In the genomic region with DNA sequence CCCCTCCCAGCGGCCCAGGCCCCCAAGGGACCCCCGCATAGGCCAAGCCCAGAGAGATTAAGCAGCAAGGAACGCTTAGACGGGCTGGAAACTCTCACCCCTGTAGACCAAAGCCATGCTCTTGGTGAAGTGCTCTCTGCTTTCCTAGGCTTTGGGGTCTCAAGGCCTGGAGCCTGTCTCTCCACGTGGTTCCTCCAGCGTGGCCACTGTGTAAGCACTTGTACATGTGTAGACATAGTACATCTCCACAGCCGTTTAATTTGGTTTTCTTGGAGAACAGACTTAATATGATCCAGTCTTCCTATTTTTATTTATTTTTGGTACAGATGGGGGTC, we compare ENCODE assay signal across 8 cellular contexts. TPM values are rescaled to one million over a fixed set of nuclear protein-coding genes. Genes with fewer than 3 reads are reported as not detected.
DNase-seq lines count a peak whose midpoint lies in the region; ATAC-seq and TF ChIP-seq lines count a peak whose summit lies in the region.

No MANE protein-coding gene starts in this region.

- H3K36me3 ChIP-seq in MM.1S (replicated peaks; ENCODE audit: insufficient read depth, low read length) (no peaks in the 10 kb centered on the region), colonic mucosa (no peaks in the 10 kb centered on the region), neural cell (ENCODE audit: insufficient read depth, low read length) (no peaks in the 10 kb centered on the region)

- H3K9me2 ChIP-seq in MM.1S (replicated peaks; ENCODE audit: insufficient read depth, low read length) (no peaks in the 10 kb centered on the region), neural cell (ENCODE audit: insufficient read depth, low read length) (no peaks in the 10 kb centered on the region)

- H3K27ac ChIP-seq in MM.1S (ENCODE audit: low read length) = peak overlapping the region; percentile 56; the same call in 1 of the 2 replicates
- H3K27ac ChIP-seq in colonic mucosa = peak overlapping the region; percentile 86
- no peak overlapping the region for H3K27ac ChIP-seq in neural cell (ENCODE audit: low read length)

- H3K9me3 ChIP-seq in MM.1S (replicated peaks; ENCODE audit: insufficient read depth, low read length) (no peaks in the 10 kb centered on the region), colonic mucosa (no peaks in the 10 kb centered on the region), neural cell (ENCODE audit: low read length) (no peaks in the 10 kb centered on the region)

- no peak for TF ChIP-seq RAD21 in neural cell (conservative IDR thresholded peaks at IDR 0.05)

- H3K9ac ChIP-seq in MM.1S (ENCODE audit: low read length) (peak overlapping the region; percentile 84), colonic mucosa (ENCODE audit: low read depth in 2 of 2, low read length in 2 of 2) (peak overlapping the region; percentile 79 to 89), neural cell (ENCODE audit: low read length) (no peak overlapping the region)

- H4K20me1 ChIP-seq in MM.1S (ENCODE audit: insufficient read depth, low read length) (no peaks in the 10 kb centered on the region), neural cell (ENCODE audit: insufficient read depth) (no peaks in the 10 kb centered on the region)

- H2AFZ ChIP-seq in MM.1S (ENCODE audit: low read length) = peak overlapping the region; percentile 91
- no peak overlapping the region for H2AFZ ChIP-seq in neural cell (ENCODE audit: low read depth, low read length)

- H3K4me1 ChIP-seq in MM.1S (ENCODE audit: low read length) (peaks cover 14% of the 10 kb centered on the region), colonic mucosa (peaks cover 24% of the 10 kb centered on the region)

- H3K27me3 ChIP-seq in MM.1S (replicated peaks; ENCODE audit: insufficient read depth, low read length) (no peaks in the 10 kb centered on the region), colonic mucosa (no peaks in the 10 kb centered on the region), neural cell (ENCODE audit: insufficient read depth, low read depth, low read length) (no peaks in the 10 kb centered on the region)

- TF ChIP-seq CTCF in MM.1S (IDR thresholded peaks at IDR 0.05; ENCODE audit: low read length) (no peak), colonic mucosa (IDR thresholded peaks at IDR 0.05) (no peak), neural cell (IDR thresholded peaks at IDR 0.05; ENCODE audit: poor library complexity, severe bottlenecking) (no peak)

- H3F3A ChIP-seq in MM.1S (ENCODE audit: insufficient read depth, low read length) (no peaks in the 10 kb centered on the region), neural cell (ENCODE audit: insufficient read depth, low read length, poor library complexity, severe bottlenecking) (no peaks in the 10 kb centered on the region)

- intact Hi-C loops in colonic mucosa (cut with DNase I) = no loop called here

- H3K4me2 ChIP-seq in MM.1S (ENCODE audit: low read depth, low read length) = peak overlapping the region; percentile 100
- H3K4me2 ChIP-seq in neural cell (ENCODE audit: low read length) = no peak overlapping the region

- no peak for DNase-seq in MM.1S
- no peak for DNase-seq in colonic mucosa
- no peak for DNase-seq in NCI-H1436 (lab: John Stamatoyannopoulos, UW)
- no peak for DNase-seq in NCI-H446 (lab: John Stamatoyannopoulos, UW)
- no peak for DNase-seq in UCSD-AML1 (lab: John Stamatoyannopoulos, UW; ENCODE audit: unreplicated experiment)

- H3K4me3 ChIP-seq in MM.1S (ENCODE audit: low read length) = peak overlapping the region; percentile 87
- H3K4me3 ChIP-seq in colonic mucosa = peak overlapping the region; percentile 83
- H3K4me3 ChIP-seq in neural cell (ENCODE audit: low read length) = peak overlapping the region; percentile 61

- H3K79me2 ChIP-seq in MM.1S (ENCODE audit: low read length) (peaks cover 47% of the 10 kb centered on the region), neural cell (replicated peaks; ENCODE audit: insufficient read depth, low read length) (no peaks in the 10 kb centered on the region)

- no peak for TF ChIP-seq EP300 in neural cell (conservative IDR thresholded peaks at IDR 0.05; ENCODE audit: poor library complexity, severe bottlenecking)

- peak; percentile 2 for ATAC-seq in GM18868 (IDR thresholded peaks at IDR 0.05; ENCODE audit: unreplicated experiment)
- no peak for ATAC-seq in HG03108 (IDR thresholded peaks at IDR 0.05; ENCODE audit: unreplicated experiment)

TF ChIP-seq in neural cell, 6 proteins besides CTCF, POLR2A, EP300 and RAD21:
- TF ChIP-seq REST (IDR thresholded peaks at IDR 0.05; ENCODE audit: borderline replicate concordance) (no peak), MXI1 (conservative IDR thresholded peaks at IDR 0.05; ENCODE audit: poor library complexity, severe bottlenecking) (no peak), TAF1 (IDR thresholded peaks at IDR 0.05; ENCODE audit: low read depth) (no peak), SMC3 (conservative IDR thresholded peaks at IDR 0.05; ENCODE audit: poor library complexity) (no peak), EZH2 (IDR thresholded peaks at IDR 0.05; ENCODE audit: borderline replicate concordance, insufficient read depth, low read length, poor library complexity, severe bottlenecking) (no peak), POLR2AphosphoS5 (IDR thresholded peaks at IDR 0.05) (no peak)

RNA-seq across cellular contexts. Expression of gene NUDT19, which starts 1.1 kb away (rescaled TPM):
- 10 to 100 TPM; 19.3 to 25.1 TPM for total RNA-seq in colonic mucosa
- 0.84 and 1.2 TPM in 2 replicates for polyA plus RNA-seq in neural cell
- 1.5 TPM in 2 replicates for polyA minus RNA-seq in neural cell

RNA-seq across cellular contexts. Expression of gene RGS9BP, which starts 17.0 kb away (rescaled TPM):
- total RNA-seq in colonic mucosa = under 1 TPM; 0.11 to 0.15 TPM
- 0.10 TPM in 1 of 2 replicates, not detected in the other for polyA plus RNA-seq in neural cell
- 1.2 and 1.7 TPM in 2 replicates for polyA minus RNA-seq in neural cell

RNA-seq across cellular contexts. Expression of gene ANKRD27, which starts 17.7 kb away (rescaled TPM):
- total RNA-seq in colonic mucosa = 10 to 100 TPM; 36.6 to 37.1 TPM
- 19.8 and 24.6 TPM in 2 replicates for polyA plus RNA-seq in neural cell
- polyA minus RNA-seq in neural cell = 52.3 and 55.5 TPM in 2 replicates

RNA-seq across cellular contexts. Expression of gene TDRD12, which starts 26.9 kb away (rescaled TPM):
- total RNA-seq in colonic mucosa = under 1 TPM in 1 of 2 donors, not detected in 1; 0.37 TPM
- polyA plus RNA-seq in neural cell = 8.5 and 9.2 TPM in 2 replicates
- 8.0 and 8.2 TPM in 2 replicates for polyA minus RNA-seq in neural cell
